14 cellular contexts compared by ENCODE assay signal in genomic region chr1:20137055-20137454, GRCh38. TPM values are rescaled to one million over a fixed set of nuclear protein-coding genes. Genes with fewer than 3 reads are reported as not detected.
"Had no signal": no experiment of that assay in that cellular context is flagged by ENCODE, and none has a peak within 500 bp of the region (broad histone marks: within the 10 kb centered on the region; RNA-seq: fewer than 3 reads in every experiment).

No MANE protein-coding gene starts in this region.

- H3K27ac Mint-ChIP-seq: activated CD4-positive, alpha-beta memory T cell treated with anti-CD3 and anti-CD28 coated beads for 36 hours; nephron had no signal

- H3K4me3 Mint-ChIP-seq: activated CD4-positive, alpha-beta memory T cell treated with anti-CD3 and anti-CD28 coated beads for 36 hours; nephron had no signal

- H3K27me3 ChIP-seq: cardiac muscle cell, upper lobe of left lung had no signal

- H3K36me3 ChIP-seq: cardiac muscle cell, upper lobe of left lung had no signal

- H3K9me3 Mint-ChIP-seq: activated CD4-positive, alpha-beta memory T cell treated with anti-CD3 and anti-CD28 coated beads for 36 hours had no signal

- H3K4me1 ChIP-seq: upper lobe of left lung had no signal

- DNase-seq: activated CD4-positive, alpha-beta memory T cell treated with anti-CD3 and anti-CD28 coated beads for 36 hours; activated T-cell treated with anti-CD3 and anti-CD28 coated beads, Interleukin-2, amount 50 U/mL, for 48 hours; aorta; effector CD4-positive, alpha-beta T cell; hypothalamus; stimulated activated CD4-positive, alpha-beta T cell treated with anti-CD3 and anti-CD28 coated beads, Interleukin-12 subunit alpha, Interleukin-12 subunit beta, amount 100 ng/mL, for 4 hours; stimulated activated naive CD4-positive, alpha-beta T cell treated with Interleukin-2 at 50 U/mL for 16 hours; SW 1271 had no signal

- FAIRE-seq: colon had no signal

- H3K4me3 ChIP-seq: cardiac muscle cell, upper lobe of left lung had no signal

- H3K27ac ChIP-seq: cardiac muscle cell, upper lobe of left lung had no signal

- H3K9me3 ChIP-seq: upper lobe of left lung had no signal

- H3K36me3 Mint-ChIP-seq: activated CD4-positive, alpha-beta memory T cell treated with anti-CD3 and anti-CD28 coated beads for 36 hours had no signal

- H3K4me1 Mint-ChIP-seq: nephron had no signal

RNA-seq across cellular contexts. Expression of gene PLA2G2F, which starts 2.1 kb away (rescaled TPM):
- total RNA-seq: activated CD4-positive, alpha-beta memory T cell treated with anti-CD3 and anti-CD28 coated beads for 36 hours; aorta; cardiac muscle cell; omental fat pad; pulmonary artery endothelial cell; upper lobe of left lung had no signal
- polyA plus RNA-seq: cardiac muscle cell had no signal

RNA-seq across cellular contexts. Expression of gene PLA2G2D, which starts 17.7 kb away (rescaled TPM):
- total RNA-seq: cardiac muscle cell, omental fat pad, pulmonary artery endothelial cell had no signal
- polyA plus RNA-seq: aorta, cardiac muscle cell had no signal

RNA-seq across cellular contexts. Expression of gene UBXN10, which starts 48.8 kb away (rescaled TPM):
- total RNA-seq: pulmonary artery endothelial cell had no signal

RNA-seq across cellular contexts. Expression of gene PLA2G2C, which starts 49.3 kb away (rescaled TPM):
- total RNA-seq: cardiac muscle cell, omental fat pad, pulmonary artery endothelial cell had no signal
- polyA plus RNA-seq: aorta, cardiac muscle cell had no signal
